In the genomic region with DNA sequence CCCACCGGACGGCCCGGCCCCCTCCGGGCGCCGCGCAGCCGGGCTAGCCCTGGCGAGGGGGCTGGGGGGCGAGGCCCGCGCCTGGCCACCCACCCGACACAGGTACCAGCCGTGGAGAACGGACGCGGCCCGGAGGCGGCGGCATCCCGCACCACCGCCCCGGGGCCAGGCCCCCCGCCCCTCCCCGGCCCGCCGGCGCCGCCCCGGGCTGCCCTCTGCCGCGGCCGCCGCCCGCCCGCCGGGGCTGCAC, we compare ENCODE assay signal across 8 cellular contexts.
A peak's percentile ranks its signal among the peaks of the same experiment; 100 is the strongest.
DNase-seq lines count a peak whose midpoint lies in the region; ATAC-seq and TF ChIP-seq lines count a peak whose summit lies in the region.

No MANE protein-coding gene starts in this region.

- no peak overlapping the region for H2AFZ ChIP-seq in neuron (ENCODE audit: low read depth, low read length)

- no peak for TF ChIP-seq CTCF in brain microvascular endothelial cell (IDR thresholded peaks at IDR 0.05; ENCODE audit: low read depth, low read length, missing control alignments)

- H3K9me3 ChIP-seq in neuron (ENCODE audit: low read length) = no peaks in the 10 kb centered on the region

- in situ Hi-C loops in brain microvascular endothelial cell (cut with HindIII; ENCODE audit: low pct_ligation_motif_present, low sequenced_read_pairs) = no loop called here

- ATAC-seq in GM18873 (IDR thresholded peaks at IDR 0.05; ENCODE audit: low FRiP score, unreplicated experiment) = peak; percentile 6
- peak; percentile 20 for ATAC-seq in HG03066 (IDR thresholded peaks at IDR 0.05; ENCODE audit: low read depth, unreplicated experiment)

- no peaks in the 10 kb centered on the region for H3K27me3 ChIP-seq in brain microvascular endothelial cell (replicated peaks)
- H3K27me3 ChIP-seq in neuron (ENCODE audit: insufficient read depth, low read length) = no peaks in the 10 kb centered on the region

- H3K4me1 ChIP-seq in neuron (ENCODE audit: insufficient read depth, low read length) = peaks cover 33% of the 10 kb centered on the region

- H3K27ac ChIP-seq in brain microvascular endothelial cell = peak overlapping the region; percentile 84

- DNase-seq in brain microvascular endothelial cell (no peak), NCI-H2029 (lab: John Stamatoyannopoulos, UW) (no peak), NCI-H524 treated with DMSO at 0.1 percent for 48 hours (lab: John Stamatoyannopoulos, UW) (no peak), NCI-H69 (lab: John Stamatoyannopoulos, UW) (no peak)
- DNase-seq in stimulated activated CD4-positive, alpha-beta T cell treated with anti-CD3 and anti-CD28 coated beads, Interleukin-4, amount 100 ng/mL, for 24 hours = no peak

- peak overlapping the region; percentile 77 for H3K4me3 ChIP-seq in brain microvascular endothelial cell (ENCODE audit: low read depth, low read length)
- H3K4me3 ChIP-seq in neuron (ENCODE audit: low read length) = peak overlapping the region; percentile 56

- H3K36me3 ChIP-seq in brain microvascular endothelial cell (replicated peaks) = no peaks in the 10 kb centered on the region
- peaks cover 8% of the 10 kb centered on the region for H3K36me3 ChIP-seq in neuron (ENCODE audit: insufficient read depth, low read length)
